10 cellular contexts compared by ENCODE assay signal in the genomic region with DNA sequence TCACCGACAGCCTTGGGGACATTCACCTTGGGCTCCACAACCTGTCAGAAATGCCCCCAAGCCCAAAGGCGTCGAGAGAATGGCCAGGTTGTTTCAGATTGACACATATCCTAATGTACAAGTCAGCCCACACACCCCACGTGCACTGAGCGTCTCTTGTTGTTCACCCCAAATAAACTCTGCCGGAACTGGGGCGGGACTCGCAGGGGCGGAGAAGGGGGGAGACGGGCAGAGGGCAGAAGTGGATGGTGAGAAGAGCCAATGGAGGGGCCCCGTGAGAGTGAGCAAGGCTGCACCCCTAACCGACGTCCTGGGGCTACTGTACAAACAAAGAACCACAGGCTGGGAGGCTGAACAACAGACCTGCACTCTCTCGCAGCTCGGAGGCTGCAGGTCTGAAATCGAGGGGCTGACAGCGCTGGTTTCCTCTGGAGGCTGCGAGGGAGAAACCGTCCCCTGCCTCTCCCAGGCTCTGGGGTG. TPM values are rescaled to one million over a fixed set of nuclear protein-coding genes. Genes with fewer than 3 reads are reported as not detected.
A peak's percentile ranks its signal among the peaks of the same experiment; 100 is the strongest.
DNase-seq lines count a peak whose midpoint lies in the region; ATAC-seq lines count a peak whose summit lies in the region.
"Had no signal": no experiment of that assay in that cellular context is flagged by ENCODE, and none has a peak within 500 bp of the region (broad histone marks: within the 10 kb centered on the region; RNA-seq: fewer than 3 reads in every experiment).

No MANE protein-coding gene starts in this region.

- DNase-seq in DMS79 treated with DMSO at 0.1 percent for 48 hours (lab: John Stamatoyannopoulos, UW) = peak; percentile 91
- DNase-seq in NAMALWA (ENCODE audit: low spot score) = peak; percentile 95
- DNase-seq in activated CD8-positive, alpha-beta memory T cell treated with anti-CD3 and anti-CD28 coated beads, Interleukin-2, amount 50 U/mL, for 24 hours (ENCODE audit: extremely low read depth) = peak; percentile 40
- DNase-seq in stimulated activated naive CD8-positive, alpha-beta T cell treated with anti-CD3 and anti-CD28 coated beads, Interleukin-15, amount 100 ng/mL, for 72 hours = peak; percentile 81 to 86
- no peak for DNase-seq in AG20443 (ENCODE audit: low spot score)
- DNase-seq in NCI-H446 treated with DMSO at 0.1 percent for 48 hours (lab: John Stamatoyannopoulos, UW) = no peak

- peak overlapping the region; percentile 80 to 88 for H3K4me3 Mint-ChIP-seq in stimulated activated naive CD8-positive, alpha-beta T cell treated with anti-CD3 and anti-CD28 coated beads, Interleukin-15, amount 100 ng/mL, for 72 hours

- H3K4me1 ChIP-seq in mononuclear cell (ENCODE audit: insufficient read depth, low read length) = peaks cover 64% of the 10 kb centered on the region

- peak; percentile 41 for ATAC-seq in GM21576 (IDR thresholded peaks at IDR 0.05; ENCODE audit: unreplicated experiment)
- peak; percentile 80 for ATAC-seq in stimulated activated naive CD8-positive, alpha-beta T cell treated with anti-CD3 and anti-CD28 coated beads, Interleukin-15, amount 100 ng/mL, for 72 hours

- H3K27ac Mint-ChIP-seq in stimulated activated naive CD8-positive, alpha-beta T cell treated with anti-CD3 and anti-CD28 coated beads, Interleukin-15, amount 100 ng/mL, for 72 hours = peak overlapping the region in 1 of 2 donors; percentile 95

- no peaks in the 10 kb centered on the region for H3K9me3 ChIP-seq in mononuclear cell (ENCODE audit: low read depth, low read length)

- H3K27me3 Mint-ChIP-seq in stimulated activated naive CD8-positive, alpha-beta T cell treated with anti-CD3 and anti-CD28 coated beads, Interleukin-15, amount 100 ng/mL, for 72 hours = no peaks in the 10 kb centered on the region

- peak overlapping the region; percentile 42 for H3K4me3 ChIP-seq in mononuclear cell (ENCODE audit: low read length)
- H3K4me3 ChIP-seq: cardiac muscle cell had no signal

- no peaks in the 10 kb centered on the region for H3K27me3 ChIP-seq in mononuclear cell (ENCODE audit: insufficient read depth, low read length)
- H3K27me3 ChIP-seq: cardiac muscle cell had no signal

- no peaks in the 10 kb centered on the region for H3K9me3 Mint-ChIP-seq in stimulated activated naive CD8-positive, alpha-beta T cell treated with anti-CD3 and anti-CD28 coated beads, Interleukin-15, amount 100 ng/mL, for 72 hours

- H3K4me1 Mint-ChIP-seq in stimulated activated naive CD8-positive, alpha-beta T cell treated with anti-CD3 and anti-CD28 coated beads, Interleukin-15, amount 100 ng/mL, for 72 hours = peaks cover 73% of the 10 kb centered on the region

RNA-seq across cellular contexts. Expression of a gene that starts 8.5 kb away (rescaled TPM):
- under 0.01 TPM for total RNA-seq in mononuclear cell
- total RNA-seq: cardiac muscle cell, skeletal muscle tissue had no signal

RNA-seq across cellular contexts. Expression of a gene that starts 52.4 kb away (rescaled TPM):
- total RNA-seq in mononuclear cell = 60.4 TPM

Comparison
In these comparisons a context has a peak if more than half of its experiments do, and no peak if none do; other contexts are left out.
1. DNase-seq: peak in DMS79 treated with DMSO at 0.1 percent for 48 hours (single experiment), NAMALWA (single experiment), activated CD8-positive, alpha-beta memory T cell treated with anti-CD3 and anti-CD28 coated beads, Interleukin-2, amount 50 U/mL, for 24 hours (single experiment) and stimulated activated naive CD8-positive, alpha-beta T cell treated with anti-CD3 and anti-CD28 coated beads, Interleukin-15, amount 100 ng/mL, for 72 hours (2 of 2); none in AG20443 (single experiment) and NCI-H446 treated with DMSO at 0.1 percent for 48 hours (single experiment).